In the genomic region with DNA sequence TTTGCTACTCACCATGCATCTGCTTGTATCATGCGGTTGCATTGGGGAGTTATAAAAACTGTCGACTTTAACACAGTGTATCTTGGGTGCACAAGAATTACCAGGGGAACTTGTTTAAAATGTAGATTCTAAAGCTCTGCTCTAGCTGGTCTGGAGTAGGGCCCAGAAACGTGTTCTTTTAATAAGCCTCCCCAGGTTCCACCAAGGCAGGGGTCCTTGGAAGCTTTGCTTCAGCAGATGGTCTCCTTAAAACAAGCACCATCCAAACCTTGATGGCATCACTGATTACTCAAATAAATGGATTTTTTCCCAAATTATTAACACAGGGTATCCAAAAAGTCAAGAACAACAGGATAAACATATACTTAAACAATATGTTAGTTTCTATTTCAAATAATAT, we compare ENCODE assay signal across 20 cellular contexts.
DNase-seq lines count a peak whose midpoint lies in the region; ATAC-seq lines count a peak whose summit lies in the region.
"Had no signal": no experiment of that assay in that cellular context is flagged by ENCODE, and none has a peak within 500 bp of the region (broad histone marks: within the 10 kb centered on the region; RNA-seq: fewer than 3 reads in every experiment).

No MANE protein-coding gene starts in this region.

- ATAC-seq in activated naive CD4-positive, alpha-beta T cell treated with anti-CD3 and anti-CD28 coated beads, Interleukin-2, amount 50 U/mL, for 72 hours = no peak

- H3K27ac Mint-ChIP-seq in activated naive CD4-positive, alpha-beta T cell treated with anti-CD3 and anti-CD28 coated beads, Interleukin-2, amount 50 U/mL, for 72 hours = no peak overlapping the region
- H3K27ac Mint-ChIP-seq: CD14-positive monocyte; CD4-positive, alpha-beta memory T cell; CD4-positive, CD25-positive, alpha-beta regulatory T cell had no signal

- H3K36me3 Mint-ChIP-seq in activated naive CD4-positive, alpha-beta T cell treated with anti-CD3 and anti-CD28 coated beads, Interleukin-2, amount 50 U/mL, for 72 hours = no peaks in the 10 kb centered on the region
- H3K36me3 Mint-ChIP-seq: CD14-positive monocyte; CD4-positive, alpha-beta memory T cell; CD4-positive, CD25-positive, alpha-beta regulatory T cell; CD8-positive, alpha-beta memory T cell had no signal

- H3K9me3 Mint-ChIP-seq in activated naive CD4-positive, alpha-beta T cell treated with anti-CD3 and anti-CD28 coated beads, Interleukin-2, amount 50 U/mL, for 72 hours = no peaks in the 10 kb centered on the region
- H3K9me3 Mint-ChIP-seq: CD4-positive, alpha-beta memory T cell; CD4-positive, CD25-positive, alpha-beta regulatory T cell; CD8-positive, alpha-beta memory T cell had no signal

- DNase-seq in NCI-H446 (lab: John Stamatoyannopoulos, UW) (peak; percentile 48 to 77), cerebellar cortex (ENCODE audit: low spot score) (peak; percentile 89), SHP77 (lab: John Stamatoyannopoulos, UW) (no peak)
- no peak for DNase-seq in activated naive CD4-positive, alpha-beta T cell treated with anti-CD3 and anti-CD28 coated beads, Interleukin-2, amount 50 U/mL, for 72 hours (ENCODE audit: low spot score in 2 of 2)
- DNase-seq in activated CD8-positive, alpha-beta memory T cell treated with anti-CD3 and anti-CD28 coated beads, Interleukin-2, amount 50 U/mL, for 4 hours = no peak
- DNase-seq: 8988T; ACHN; BE2C; CD4-positive, alpha-beta memory T cell; CD4-positive, CD25-positive, alpha-beta regulatory T cell; CD8-positive, alpha-beta memory T cell; COR-L47; DMS 273 treated with DMSO at 0.1 percent for 48 hours; DMS153; DMS53; DMS79; DND-41; EL; GF-D8 had no signal

Comparison
In these comparisons a context has a peak if more than half of its experiments do, and no peak if none do; other contexts are left out.
1. DNase-seq: peak in NCI-H446 (2 of 2) and cerebellar cortex (single experiment); none in activated naive CD4-positive, alpha-beta T cell treated with anti-CD3 and anti-CD28 coated beads, Interleukin-2, amount 50 U/mL, for 72 hours (0 of 2), activated CD8-positive, alpha-beta memory T cell treated with anti-CD3 and anti-CD28 coated beads, Interleukin-2, amount 50 U/mL, for 4 hours (single experiment) and SHP77 (0 of 2).